In the genomic region with DNA sequence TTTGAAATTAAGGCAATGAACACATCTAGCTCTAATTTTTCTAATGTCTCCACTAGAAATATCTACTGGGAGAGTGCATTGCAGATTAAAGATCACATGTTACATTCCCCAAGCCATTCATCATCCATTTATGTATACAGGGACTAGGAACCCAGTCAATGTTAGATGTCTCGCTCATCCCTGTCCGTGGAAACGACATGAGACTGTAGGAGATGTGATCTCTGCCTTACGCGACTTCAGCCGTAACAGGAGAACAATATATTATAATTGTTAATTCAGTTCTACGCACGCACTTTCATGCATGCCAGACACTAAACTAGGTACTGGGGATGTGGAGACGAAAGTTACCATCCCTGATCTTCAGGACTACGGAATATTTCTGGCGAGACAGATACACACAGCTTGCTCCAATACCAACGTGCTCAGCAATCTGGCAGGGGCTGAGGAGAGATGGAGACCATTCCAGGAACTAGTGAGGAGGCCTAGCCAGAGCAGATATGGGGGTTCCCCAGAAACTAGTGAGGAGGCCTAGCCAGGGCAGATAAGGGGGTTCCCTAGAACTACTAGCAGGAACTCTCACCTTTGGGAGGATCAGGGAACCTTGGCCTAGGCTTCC, we compare ENCODE assay signal across 8 cellular contexts. TPM values are rescaled to one million over a fixed set of nuclear protein-coding genes. Genes with fewer than 3 reads are reported as not detected.
DNase-seq lines count a peak whose midpoint lies in the region; ATAC-seq and TF ChIP-seq lines count a peak whose summit lies in the region.

No MANE protein-coding gene starts in this region.

- 27 to 41% methylated on average over 12 of the region's 12 CpGs for WGBS in body of pancreas, 2 donors
- 16 to 22% methylated on average over 12 of the region's 12 CpGs for WGBS in lower leg skin, 2 donors
- 28 to 40% methylated on average over 12 of the region's 12 CpGs for WGBS in tibial nerve, 2 donors

- peak; percentile 74 for DNase-seq in DMS153 treated with DMSO at 0.1 percent for 48 hours (lab: John Stamatoyannopoulos, UW; ENCODE audit: unreplicated experiment)
- no peak for DNase-seq in DMS153 (lab: John Stamatoyannopoulos, UW)
- no peak for DNase-seq in body of pancreas
- DNase-seq in lower leg skin (ENCODE audit: low spot score in 2 of 2): no peak
- no peak for DNase-seq in tibial nerve (ENCODE audit: low spot score in 2 of 2)
- DNase-seq in stimulated activated CD4-positive, alpha-beta T cell treated with anti-CD3 and anti-CD28 coated beads, Interleukin-12 subunit alpha, Interleukin-12 subunit beta, amount 100 ng/mL, for 4 hours: no peak
- no peak for DNase-seq in HK-2 (ENCODE audit: unreplicated experiment)

- no peak for ATAC-seq in body of pancreas

- TF ChIP-seq EP300 in tibial nerve (IDR thresholded peaks at IDR 0.05): no peak

- H3K27ac ChIP-seq in KOPT-K1 (ENCODE audit: low read depth, low read length, poor library complexity, severe bottlenecking) (peak overlapping the region; percentile 89), body of pancreas (peak overlapping the region; percentile 71 to 90 (median 86)), tibial nerve (peak overlapping the region; percentile 79 to 96 (median 91))

- H3K4me1 ChIP-seq in body of pancreas (peaks cover 19% of the 10 kb centered on the region), tibial nerve (peaks cover 0 to 53% (median 13%) of the 10 kb centered on the region in 4 donors)

- H3K9me3 ChIP-seq in KOPT-K1 (ENCODE audit: insufficient read depth, low read length, poor library complexity, severe bottlenecking) (no peaks in the 10 kb centered on the region), body of pancreas (no peaks in the 10 kb centered on the region), tibial nerve (no peaks in the 10 kb centered on the region)

- TF ChIP-seq CTCF in body of pancreas (IDR thresholded peaks at IDR 0.05): no peak
- no peak for TF ChIP-seq CTCF in lower leg skin (IDR thresholded peaks at IDR 0.05)
- no peak for TF ChIP-seq CTCF in tibial nerve (IDR thresholded peaks at IDR 0.05)

- intact Hi-C loops in body of pancreas (cut with DNase I): no loop called here
- intact Hi-C loops in lower leg skin (cut with DNase I; ENCODE audit: low total_unique reads): no loop called here

- H3K4me3 ChIP-seq in body of pancreas: peak overlapping the region; percentile 53 to 79
- H3K4me3 ChIP-seq in lower leg skin (ENCODE audit: low read depth, poor library complexity, severe bottlenecking): peak overlapping the region; percentile 56
- H3K4me3 ChIP-seq in tibial nerve: peak overlapping the region; percentile 65 to 89 (median 71)

- no peak for TF ChIP-seq POLR2A in body of pancreas (IDR thresholded peaks at IDR 0.05)
- no peak for TF ChIP-seq POLR2A in lower leg skin (IDR thresholded peaks at IDR 0.05)
- TF ChIP-seq POLR2A in tibial nerve (IDR thresholded peaks at IDR 0.05): no peak

- H3K36me3 ChIP-seq in KOPT-K1 (ENCODE audit: insufficient read depth, low read length): peaks cover 15% of the 10 kb centered on the region; the same call in 1 of the 2 replicates
- no peaks in the 10 kb centered on the region for H3K36me3 ChIP-seq in body of pancreas (replicated peaks in 1 of 2; ENCODE audit: insufficient read depth in 1 of 2, low read depth in 2 of 2)
- peaks cover 0 to 27% (median 0%) of the 10 kb centered on the region in 3 donors for H3K36me3 ChIP-seq in tibial nerve

- no peaks in the 10 kb centered on the region for H3K27me3 ChIP-seq in body of pancreas
- H3K27me3 ChIP-seq in tibial nerve: no peaks in the 10 kb centered on the region

RNA-seq across cellular contexts. Expression of a gene that starts 0.7 kb away (rescaled TPM):
- total RNA-seq in body of pancreas: 10 to 100 TPM in 1 of 2 donors, 1 to 10 TPM in 1; 3.0 to 17.9 TPM
- 10 to 100 TPM; 15.1 to 23.4 (median 16.7) TPM for total RNA-seq in lower leg skin
- total RNA-seq in tibial nerve: 10 to 100 TPM in 2 of 4 donors, 1 to 10 TPM in 2; 7.1 to 16.4 (median 11.9) TPM

RNA-seq across cellular contexts. Expression of a gene that starts 21.7 kb away (rescaled TPM):
- total RNA-seq in body of pancreas: 10 to 100 TPM in 1 of 2 donors, 1 to 10 TPM in 1; 8.3 to 13.5 TPM
- 10 to 100 TPM; 13.2 to 16.8 (median 15.3) TPM for total RNA-seq in lower leg skin
- total RNA-seq in tibial nerve: 10 to 100 TPM; 13.8 to 16.3 (median 14.6) TPM

RNA-seq across cellular contexts. Expression of a gene that starts 35.6 kb away (rescaled TPM):
- total RNA-seq in body of pancreas (10 to 100 TPM in 1 of 2 donors, 1 to 10 TPM in 1; 9.3 to 19.1 TPM), lower leg skin (10 to 100 TPM in 3 of 4 donors, 1 to 10 TPM in 1; 7.0 to 17.5 (median 14.0) TPM), tibial nerve (10 to 100 TPM; 17.9 to 29.5 (median 20.4) TPM)

RNA-seq across cellular contexts. Expression of a gene that starts 35.9 kb away (rescaled TPM):
- total RNA-seq in body of pancreas (100 to 1,000 TPM; 120 to 191 TPM), lower leg skin (10 to 100 TPM; 56.8 to 84.7 (median 72.3) TPM), tibial nerve (10 to 100 TPM; 64.9 to 90.0 (median 80.4) TPM)

RNA-seq across cellular contexts. Expression of a gene that starts 50.9 kb away (rescaled TPM):
- 10 to 100 TPM in 1 of 2 donors, 1 to 10 TPM in 1; 7.5 to 14.8 TPM for total RNA-seq in body of pancreas
- total RNA-seq in lower leg skin: 10 to 100 TPM; 12.6 to 27.0 (median 17.1) TPM
- 100 to 1,000 TPM in 2 of 4 donors, 10 to 100 TPM in 2; 68.1 to 162 (median 122) TPM for total RNA-seq in tibial nerve
